ENCODE assay signal across 13 cellular contexts in the genomic region with DNA sequence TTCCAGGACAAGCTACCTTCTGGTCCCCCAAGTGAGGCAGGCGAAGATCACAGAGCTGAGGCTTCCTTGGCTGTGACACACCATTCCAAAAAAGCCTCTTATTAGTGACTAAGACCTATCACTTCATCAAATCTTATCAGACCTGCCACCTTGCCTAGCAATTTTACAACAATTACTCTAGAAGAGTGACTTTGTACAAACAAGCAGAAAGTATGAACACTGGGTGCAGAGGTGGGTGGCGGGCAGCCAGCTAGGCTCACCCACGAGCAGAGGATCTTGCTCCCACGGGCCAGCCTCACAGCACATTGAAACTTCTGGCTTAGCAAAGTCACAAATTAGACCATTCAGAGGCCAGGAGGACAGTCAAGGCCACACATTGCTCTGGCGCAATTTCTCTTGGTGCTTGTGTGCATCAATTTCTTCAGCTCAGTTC. TPM values are rescaled to one million over a fixed set of nuclear protein-coding genes. Genes with fewer than 3 reads are reported as not detected.
DNase-seq lines count a peak whose midpoint lies in the region; ATAC-seq and TF ChIP-seq lines count a peak whose summit lies in the region.
"Had no signal": no experiment of that assay in that cellular context is flagged by ENCODE, and none has a peak within 500 bp of the region (broad histone marks: within the 10 kb centered on the region; RNA-seq: fewer than 3 reads in every experiment).

No MANE protein-coding gene starts in this region.

- no peak overlapping the region for H3K18ac ChIP-seq in IMR-90 (ENCODE audit: low read depth, low read length)
- H3K18ac ChIP-seq in neuronal stem cell (ENCODE audit: low read length) = no peak overlapping the region

- no peak overlapping the region for H4K5ac ChIP-seq in IMR-90 (ENCODE audit: low read depth, low read length)

- no peak for ATAC-seq in IMR-90 (ENCODE audit: low read depth)
- no peak for ATAC-seq in naive thymus-derived CD4-positive, alpha-beta T cell
- ATAC-seq: body of pancreas had no signal

- H3K36me3 Mint-ChIP-seq in activated naive CD4-positive, alpha-beta T cell treated with anti-CD3 and anti-CD28 coated beads, Interleukin-2, amount 50 U/mL, for 24 hours = peaks cover 2% of the 10 kb centered on the region
- peaks cover 0 to 21% (median 2%) of the 10 kb centered on the region in 5 donors for H3K36me3 Mint-ChIP-seq in naive thymus-derived CD4-positive, alpha-beta T cell

- no TSS peak for BruUV-seq in IMR-90 (replicated peaks; lab: Mats Ljungman, UMichigan)

- intact Hi-C loops in IMR-90 (cut with micrococcal nuclease) = no loop called here
- intact Hi-C loops in naive thymus-derived CD4-positive, alpha-beta T cell (cut with micrococcal nuclease) = loop anchor here (5.0 to 10.0 kb wide), 2 partner anchors 248 to 250 kb away; partner anchors contain the start of genes CCDC47 (in 2 of the 2) and DDX42 (in 2 of the 2)

- POLR2A ChIA-PET in IMR-90 (lab: Charles Lee; ENCODE audit: unreplicated experiment) = no interaction called here
- POLR2A ChIA-PET in naive thymus-derived CD4-positive, alpha-beta T cell (lab: Charles Lee) = interaction anchor here (0.6 to 4.8 kb wide), 8 partner anchors 25 to 125 kb away, joined by 3 to 84 read pairs (median 10); partner anchors contain the start of gene ERN1

- H3K23ac ChIP-seq in IMR-90 (ENCODE audit: low read depth, low read length) (no peak overlapping the region), neuronal stem cell (ENCODE audit: low read depth, low read length, poor library complexity) (no peak overlapping the region)

- H3K14ac ChIP-seq in IMR-90 (replicated peaks; ENCODE audit: low read depth, low read length) (no peak overlapping the region), neuronal stem cell (ENCODE audit: low read length) (no peak overlapping the region)

- no peak overlapping the region for H4K8ac ChIP-seq in IMR-90 (ENCODE audit: low read depth in 2 of 2, low read length in 2 of 2)
- H4K8ac ChIP-seq in neuronal stem cell (ENCODE audit: low read depth, low read length) = no peak overlapping the region

- no peaks in the 10 kb centered on the region for H3K27me3 ChIP-seq in BLaER1
- peaks cover 6% of the 10 kb centered on the region; the same call in 1 of the 2 replicates for H3K27me3 ChIP-seq in IMR-90 (ENCODE audit: control insufficient read depth, insufficient read depth, low read length)
- no peaks in the 10 kb centered on the region for H3K27me3 ChIP-seq in naive thymus-derived CD4-positive, alpha-beta T cell (ENCODE audit: control insufficient read depth in 2 of 2, insufficient read depth in 2 of 2, low read length in 2 of 2)
- no peaks in the 10 kb centered on the region for H3K27me3 ChIP-seq in neuronal stem cell (ENCODE audit: control insufficient read depth in 3 of 3, insufficient read depth in 3 of 3, low read depth in 1 of 3, low read length in 3 of 3)
- H3K27me3 ChIP-seq: body of pancreas, hepatocyte had no signal

- peak overlapping the region; percentile 97 for H3K27ac Mint-ChIP-seq in activated naive CD4-positive, alpha-beta T cell treated with anti-CD3 and anti-CD28 coated beads, Interleukin-2, amount 50 U/mL, for 24 hours
- H3K27ac Mint-ChIP-seq in naive thymus-derived CD4-positive, alpha-beta T cell = peak overlapping the region; percentile 85 to 100 (median 100)

- peak overlapping the region; percentile 48 for H2AK9ac ChIP-seq in IMR-90 (replicated peaks; ENCODE audit: low read depth, low read length, poor library complexity)

- H2AFZ ChIP-seq in IMR-90 (replicated peaks; ENCODE audit: low read length, poor library complexity) (no peak overlapping the region), neuronal stem cell (ENCODE audit: low read length) (no peak overlapping the region)
- H2AFZ ChIP-seq: hepatocyte had no signal

- H3K9ac ChIP-seq in BLaER1 (peak overlapping the region; percentile 96; the same call in 1 of the 2 replicates), IMR-90 (ENCODE audit: low read depth, low read length) (no peak overlapping the region), neuronal stem cell (ENCODE audit: low read depth, low read length, poor library complexity) (no peak overlapping the region)
- H3K9ac ChIP-seq: KMS-11 had no signal

- H3K4me1 ChIP-seq in BLaER1 = peaks cover 82% of the 10 kb centered on the region
- 0 out of 2 replicates have a peak, but pooled peaks cover 2% of the 10 kb centered on the region for H3K4me1 ChIP-seq in IMR-90 (ENCODE audit: control insufficient read depth, insufficient read depth, low read length)
- peaks cover 60 to 62% of the 10 kb centered on the region in 2 donors for H3K4me1 ChIP-seq in naive thymus-derived CD4-positive, alpha-beta T cell (ENCODE audit: control insufficient read depth in 2 of 2, insufficient read depth in 2 of 2, low read length in 2 of 2)
- peaks cover 0 to 2% of the 10 kb centered on the region in 2 donors for H3K4me1 ChIP-seq in neuronal stem cell (ENCODE audit: control insufficient read depth in 2 of 2, insufficient read depth in 1 of 2, low read depth in 1 of 2, low read length in 2 of 2)

- H3K4me1 Mint-ChIP-seq in activated naive CD4-positive, alpha-beta T cell treated with anti-CD3 and anti-CD28 coated beads, Interleukin-2, amount 50 U/mL, for 24 hours = peaks cover 69% of the 10 kb centered on the region
- peaks cover 41 to 74% (median 67%) of the 10 kb centered on the region in 7 donors for H3K4me1 Mint-ChIP-seq in naive thymus-derived CD4-positive, alpha-beta T cell

- TF ChIP-seq CTCF in IMR-90 (conservative IDR thresholded peaks at IDR 0.05; ENCODE audit: low read depth, low read length) = no peak

- H2BK12ac ChIP-seq in neuronal stem cell (ENCODE audit: low read length) = no peak overlapping the region

- dilution Hi-C loops in IMR-90 (cut with HindIII; ENCODE audit: low sequenced_read_pairs, unreplicated experiment) = no loop called here

- CTCF ChIA-PET in IMR-90 (lab: Yijun Ruan, JAX) = interaction anchor here (0.6 kb wide), 1 partner anchor 98 kb away, joined by 3 read pairs; no protein-coding TSS in a partner anchor
- CTCF ChIA-PET in naive thymus-derived CD4-positive, alpha-beta T cell (lab: Charles Lee) = interaction anchor here (0.5 to 1.6 kb wide), 13 partner anchors 9 to 1077 kb away, joined by 3 to 7 read pairs (median 3); partner anchors contain the start of genes ERN1 and GH1

- H3K4me3 Mint-ChIP-seq in activated naive CD4-positive, alpha-beta T cell treated with anti-CD3 and anti-CD28 coated beads, Interleukin-2, amount 50 U/mL, for 24 hours = peak overlapping the region; percentile 50
- H3K4me3 Mint-ChIP-seq in naive thymus-derived CD4-positive, alpha-beta T cell = peak overlapping the region; percentile 61 to 100 (median 76)

- no peaks in the 10 kb centered on the region for H3K9me3 Mint-ChIP-seq in activated naive CD4-positive, alpha-beta T cell treated with anti-CD3 and anti-CD28 coated beads, Interleukin-2, amount 50 U/mL, for 24 hours
- H3K9me3 Mint-ChIP-seq in naive thymus-derived CD4-positive, alpha-beta T cell = peaks cover 0 to 6% (median 0%) of the 10 kb centered on the region in 11 donors

- TF ChIP-seq RAD21 in IMR-90 (IDR thresholded peaks at IDR 0.05; ENCODE audit: low read length) = no peak

- H2BK20ac ChIP-seq in IMR-90 (ENCODE audit: low read depth, low read length) = no peak overlapping the region

- H3K79me1 ChIP-seq in IMR-90 (ENCODE audit: low read depth in 1 of 2, low read length in 2 of 2) (no peaks in the 10 kb centered on the region), neuronal stem cell (ENCODE audit: low read depth, low read length) (no peaks in the 10 kb centered on the region)

- no peak overlapping the region for H3K4ac ChIP-seq in IMR-90 (ENCODE audit: low read depth, low read length)
- no peak overlapping the region for H3K4ac ChIP-seq in neuronal stem cell (ENCODE audit: low read length)

- peak overlapping the region; percentile 76 for H3K4me2 ChIP-seq in BLaER1
- H3K4me2 ChIP-seq in IMR-90 (ENCODE audit: low read depth, low read length) = no peak overlapping the region
- no peak overlapping the region for H3K4me2 ChIP-seq in neuronal stem cell (ENCODE audit: insufficient read depth, low read length, poor library complexity, severe bottlenecking)
- H3K4me2 ChIP-seq: hepatocyte, KMS-11 had no signal

- H2BK5ac ChIP-seq in IMR-90 (ENCODE audit: low read depth, low read length, poor library complexity, severe bottlenecking) = no peak overlapping the region
- H2BK5ac ChIP-seq in neuronal stem cell (ENCODE audit: low read length) = no peak overlapping the region

- H3K36me3 ChIP-seq in BLaER1 = no peaks in the 10 kb centered on the region
- H3K36me3 ChIP-seq in IMR-90 (ENCODE audit: control insufficient read depth, insufficient read depth, low read length) = no peaks in the 10 kb centered on the region
- no peaks in the 10 kb centered on the region for H3K36me3 ChIP-seq in naive thymus-derived CD4-positive, alpha-beta T cell (ENCODE audit: control insufficient read depth in 2 of 3, insufficient read depth in 3 of 3, low read length in 3 of 3)
- H3K36me3 ChIP-seq in neuronal stem cell (replicated peaks in 1 of 2; ENCODE audit: control insufficient read depth in 2 of 2, insufficient read depth in 2 of 2, low read length in 2 of 2) = no peaks in the 10 kb centered on the region

- no peaks in the 10 kb centered on the region for H3K9me1 ChIP-seq in IMR-90 (ENCODE audit: insufficient read depth, low read length)

- H2BK120ac ChIP-seq in IMR-90 (ENCODE audit: low read depth, low read length) (no peak overlapping the region), neuronal stem cell (ENCODE audit: low read depth, low read length) (no peak overlapping the region)

- H3K9me3 ChIP-seq in BLaER1 (no peaks in the 10 kb centered on the region), IMR-90 (ENCODE audit: control insufficient read depth, insufficient read depth, low read length) (no peaks in the 10 kb centered on the region), neuronal stem cell (replicated peaks in 1 of 2; ENCODE audit: control insufficient read depth in 2 of 2, insufficient read depth in 1 of 2, low read depth in 1 of 2, low read length in 2 of 2) (no peaks in the 10 kb centered on the region)
- no peaks in the 10 kb centered on the region for H3K9me3 ChIP-seq in naive thymus-derived CD4-positive, alpha-beta T cell (ENCODE audit: control insufficient read depth in 2 of 3, low read length in 3 of 3)
- H3K9me3 ChIP-seq: body of pancreas had no signal

- no peak overlapping the region for H3K4me3 ChIP-seq in BLaER1
- H3K4me3 ChIP-seq in IMR-90 (ENCODE audit: insufficient read depth, low read depth, low read length) = no peak overlapping the region
- no peak overlapping the region for H3K4me3 ChIP-seq in naive thymus-derived CD4-positive, alpha-beta T cell (ENCODE audit: low read length)
- H3K4me3 ChIP-seq in neuronal stem cell (ENCODE audit: low read length in 2 of 2) = no peak overlapping the region
- H3K4me3 ChIP-seq: body of pancreas, hepatocyte had no signal

- no peak for TF ChIP-seq POLR2A in IMR-90 (IDR thresholded peaks at IDR 0.05; ENCODE audit: low read depth, low read length)

- H3K27me3 Mint-ChIP-seq in activated naive CD4-positive, alpha-beta T cell treated with anti-CD3 and anti-CD28 coated beads, Interleukin-2, amount 50 U/mL, for 24 hours = no peaks in the 10 kb centered on the region
- peaks cover 0 to 2% (median 0%) of the 10 kb centered on the region in 5 donors for H3K27me3 Mint-ChIP-seq in naive thymus-derived CD4-positive, alpha-beta T cell

- WGBS in IMR-90 (ENCODE audit: extremely low coverage in 2 of 2, insufficient read length in 1 of 2), 2 experiments = no CpG with 5 or more reads among the region's 5 CpGs
- no CpG with 5 or more reads among the region's 5 CpGs for WGBS in neuronal stem cell (ENCODE audit: extremely low coverage in 2 of 2, insufficient read length in 2 of 2, insufficient replicate concordance in 1 of 2), 2 donors

- H3K27ac ChIP-seq in BLaER1 = peak overlapping the region; percentile 99
- H3K27ac ChIP-seq in IMR-90 (ENCODE audit: insufficient read depth, low read length) = no peak overlapping the region
- peak overlapping the region; percentile 96 for H3K27ac ChIP-seq in naive thymus-derived CD4-positive, alpha-beta T cell (ENCODE audit: low read depth, low read length)
- H3K27ac ChIP-seq in neuronal stem cell (replicated peaks; ENCODE audit: low read length) = no peak overlapping the region
- H3K27ac ChIP-seq: body of pancreas, hepatocyte, KMS-11 had no signal

- H4K91ac ChIP-seq in IMR-90 (ENCODE audit: insufficient read depth, low read depth, low read length) (no peak overlapping the region), neuronal stem cell (ENCODE audit: low read depth, low read length, poor library complexity) (no peak overlapping the region)

- H4K20me1 ChIP-seq in BLaER1 (no peaks in the 10 kb centered on the region), IMR-90 (ENCODE audit: insufficient read depth, low read length) (no peaks in the 10 kb centered on the region)

- H2AK5ac ChIP-seq in IMR-90 (ENCODE audit: low read depth, low read length) = no peak overlapping the region
- H2AK5ac ChIP-seq in neuronal stem cell (ENCODE audit: low read depth, low read length) = no peak overlapping the region

- in situ Hi-C loops in IMR-90 (cut with MboI; ENCODE audit: low sequenced_read_pairs) = loop anchor here (10.0 kb wide), 2 partner anchors 108 to 262 kb away; partner anchors contain the start of genes CSHL1 and GH1

- H2BK15ac ChIP-seq in IMR-90 (ENCODE audit: low read depth, low read length) = no peak overlapping the region
- no peak overlapping the region for H2BK15ac ChIP-seq in neuronal stem cell (ENCODE audit: low read length)

- DNase-seq in IMR-90 (no peak), AML-193 (lab: John Stamatoyannopoulos, UW) (no peak), NCI-H2171 treated with DMSO at 0.1 percent for 48 hours (lab: John Stamatoyannopoulos, UW) (no peak), RPMI8226 (no peak), neuronal stem cell (ENCODE audit: low spot score) (no peak)
- DNase-seq in naive thymus-derived CD4-positive, alpha-beta T cell = no peak
- DNase-seq: SW 1271 had no signal

- H3K56ac ChIP-seq in IMR-90 (ENCODE audit: extremely low read depth, insufficient read depth, low read length) = no peak overlapping the region

RNA-seq across cellular contexts. Expression of gene ICAM2, which starts 2.2 kb away (rescaled TPM):
- 0.28 TPM in 1 of 2 replicates, not detected in the other for total RNA-seq in IMR-90 (2012; rRNA removed)
- 0.12 and 0.17 TPM in 2 replicates for polyA plus RNA-seq in IMR-90 (2012; rRNA removed)
- polyA plus RNA-seq in IMR-90 (2012; cell fraction: cytosol; rRNA removed) = 0.38 and 0.51 TPM in 2 replicates
- 0.08 and 0.14 TPM in 2 replicates for polyA plus RNA-seq in IMR-90 (2012; cell fraction: nucleus; rRNA removed; ENCODE audit: low replicate concordance)
- total RNA-seq in naive thymus-derived CD4-positive, alpha-beta T cell = 100 to 1,000 TPM in 2 of 5 experiments, 10 to 100 TPM in 3; 60.9 to 132 (median 92.3) TPM
- 100 to 1,000 TPM; 400 to 414 TPM for polyA plus RNA-seq in naive thymus-derived CD4-positive, alpha-beta T cell
- 0.10 TPM for polyA plus RNA-seq in neuronal stem cell (2013, experiment 1 of 2)
- not detected for polyA plus RNA-seq in neuronal stem cell (2013, experiment 2 of 2)
- total RNA-seq: osteocyte had no signal

RNA-seq across cellular contexts. Expression of gene PRR29, which starts 24.5 kb away (rescaled TPM):
- under 0.01 TPM in 1 of 2 replicates, not detected in the other for total RNA-seq in IMR-90 (2012; rRNA removed)
- polyA plus RNA-seq in IMR-90 (2012; rRNA removed) = 0.11 and 0.17 TPM in 2 replicates
- 0.37 and 1.6 TPM in 2 replicates for polyA plus RNA-seq in IMR-90 (2012; cell fraction: cytosol; rRNA removed)
- polyA plus RNA-seq in IMR-90 (2012; cell fraction: nucleus; rRNA removed; ENCODE audit: low replicate concordance) = 1.4 and 1.5 TPM in 2 replicates
- 1 to 10 TPM in 1 of 5 experiments, under 1 TPM in 2, not detected in 2; 0.29 to 2.8 (median 0.40) TPM for total RNA-seq in naive thymus-derived CD4-positive, alpha-beta T cell
- polyA plus RNA-seq in naive thymus-derived CD4-positive, alpha-beta T cell = 1 to 10 TPM; 5.5 to 6.0 TPM
- 0.43 TPM for polyA plus RNA-seq in neuronal stem cell (2013, experiment 1 of 2)
- polyA plus RNA-seq in neuronal stem cell (2013, experiment 2 of 2) = 0.57 TPM
- total RNA-seq: osteocyte had no signal

RNA-seq across cellular contexts. Expression of gene SCN4A, which starts 49.9 kb away (rescaled TPM):
- not detected in 2 replicates for total RNA-seq in IMR-90 (2012; rRNA removed)
- not detected in 2 replicates for polyA plus RNA-seq in IMR-90 (2012; rRNA removed)
- polyA plus RNA-seq in IMR-90 (2012; cell fraction: cytosol; rRNA removed) = under 0.01 TPM in 1 of 2 replicates, not detected in the other
- polyA plus RNA-seq in IMR-90 (2012; cell fraction: nucleus; rRNA removed; ENCODE audit: low replicate concordance) = 0.01 and 0.07 TPM in 2 replicates
- under 1 TPM in 4 of 5 experiments, not detected in 1; 0.03 to 0.15 (median 0.07) TPM for total RNA-seq in naive thymus-derived CD4-positive, alpha-beta T cell
- not detected for polyA plus RNA-seq in naive thymus-derived CD4-positive, alpha-beta T cell
- 3.9 TPM for polyA plus RNA-seq in neuronal stem cell (2013, experiment 1 of 2)
- polyA plus RNA-seq in neuronal stem cell (2013, experiment 2 of 2) = 3.8 TPM
- total RNA-seq: osteocyte had no signal
- polyA plus RNA-seq: hepatocyte had no signal

Comparison
In these comparisons a context has a peak if more than half of its experiments do, and no peak if none do; other contexts are left out.
1. H3K27ac ChIP-seq: peak in BLaER1 (single experiment) and naive thymus-derived CD4-positive, alpha-beta T cell (single experiment); none in IMR-90 (single experiment) and neuronal stem cell (single experiment).
2. RNA of gene ICAM2, which starts 2.2 kb away (total RNA-seq): 60.9 to 132 TPM in naive thymus-derived CD4-positive, alpha-beta T cell; 0.28 TPM in IMR-90; every median in the first group is over 10 times any median in the second.